In the genomic region with DNA sequence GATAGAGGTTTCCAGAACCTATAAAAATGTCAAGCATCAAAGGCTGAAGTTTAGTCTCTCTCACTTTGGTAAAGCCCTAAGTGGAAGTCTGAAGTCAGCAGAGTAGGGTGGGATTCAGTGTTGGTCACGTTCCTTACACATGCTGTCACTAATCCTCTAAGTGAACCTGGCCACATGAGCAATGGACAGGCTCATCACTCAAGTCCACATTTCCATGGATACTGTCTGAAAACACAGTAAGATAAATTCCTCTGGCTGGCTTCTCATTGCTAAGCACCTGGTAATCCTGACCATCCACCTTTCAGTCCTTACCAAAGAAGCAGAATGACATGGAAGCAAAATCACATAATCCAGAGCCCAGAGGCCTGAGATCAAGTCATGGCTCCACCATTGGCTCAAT, we compare ENCODE assay signal across 25 cellular contexts. TPM values are rescaled to one million over a fixed set of nuclear protein-coding genes. Genes with fewer than 3 reads are reported as not detected.
DNase-seq lines count a peak whose midpoint lies in the region; ATAC-seq, FAIRE-seq and TF ChIP-seq lines count a peak whose summit lies in the region.
"Had no signal": no experiment of that assay in that cellular context is flagged by ENCODE, and none has a peak within 500 bp of the region (broad histone marks: within the 10 kb centered on the region; RNA-seq: fewer than 3 reads in every experiment).

No MANE protein-coding gene starts in this region.

- H3K9me3 ChIP-seq in mesodermal cell (ENCODE audit: control insufficient read depth, low read length) (no peaks in the 10 kb centered on the region), ovary (no peaks in the 10 kb centered on the region), osteoblast (ENCODE audit: low read depth, low read length) (no peaks in the 10 kb centered on the region)
- H3K9me3 ChIP-seq: A549 had no signal

- peaks cover 8% of the 10 kb centered on the region for H3K27me3 ChIP-seq in bronchial epithelial cell (ENCODE audit: control insufficient read depth, insufficient read depth, low read length)
- no peaks in the 10 kb centered on the region for H3K27me3 ChIP-seq in ovary
- peaks cover 11% of the 10 kb centered on the region for H3K27me3 ChIP-seq in osteoblast (ENCODE audit: insufficient read depth, low read length)

- TF ChIP-seq CTCF in bronchial epithelial cell (IDR thresholded peaks at IDR 0.05; ENCODE audit: insufficient read depth, low read length, severe bottlenecking), result no peak
- TF ChIP-seq CTCF in ovary (IDR thresholded peaks at IDR 0.05), result no peak
- no peak for TF ChIP-seq CTCF in osteoblast (IDR thresholded peaks at IDR 0.05; ENCODE audit: extremely low read depth, low read depth, low read length)

- peak overlapping the region; percentile 57 for H3K27ac ChIP-seq in mesodermal cell (ENCODE audit: low read depth, low read length, severe bottlenecking)
- H3K27ac ChIP-seq in ovary, result no peak overlapping the region
- H3K27ac ChIP-seq in osteoblast (ENCODE audit: low read depth, low read length), result no peak overlapping the region
- H3K27ac ChIP-seq: A549, RWPE1 had no signal

- H3K79me2 ChIP-seq in osteoblast (ENCODE audit: insufficient read depth, low read length), result no peaks in the 10 kb centered on the region

- TF ChIP-seq POLR2A in ovary (IDR thresholded peaks at IDR 0.05), result no peak

- peak; percentile 90 for FAIRE-seq in bronchial epithelial cell (lab: Jason Lieb, UNC)
- FAIRE-seq: A549, GM12878 had no signal

- H3K36me3 ChIP-seq in bronchial epithelial cell (ENCODE audit: control insufficient read depth, insufficient read depth, low read length) (no peaks in the 10 kb centered on the region), mesodermal cell (ENCODE audit: control insufficient read depth, insufficient read depth, low read length) (no peaks in the 10 kb centered on the region), ovary (no peaks in the 10 kb centered on the region), osteoblast (ENCODE audit: insufficient read depth, low read length) (no peaks in the 10 kb centered on the region)

- no peak for TF ChIP-seq EP300 in ovary (IDR thresholded peaks at IDR 0.05)

- intact Hi-C loops in ovary (cut with DNase I), result no loop called here

- DNase-seq in HT-29 (ENCODE audit: low spot score) (peak; percentile 80), bronchial epithelial cell (ENCODE audit: low read depth) (no peak), ovary (no peak), medulla oblongata (ENCODE audit: extremely low spot score) (no peak), osteoblast (ENCODE audit: insufficient read length, low spot score, missing footprints) (no peak)
- DNase-seq: C1 segment of cervical spinal cord; CD4-positive, alpha-beta memory T cell; COR-L47; DMS53; GDM1; HCEC 1CT; MV-4-11; NCI-H1105 treated with DMSO at 0.1 percent for 48 hours; NCI-H2029; NCI-H446 treated with DMSO at 0.1 percent for 48 hours; NCI-H526; SHP77 had no signal

- ATAC-seq in GM18520 (IDR thresholded peaks at IDR 0.05; ENCODE audit: unreplicated experiment), result no peak
- ATAC-seq: A549, GM12878, GM23338, Panc1 had no signal

- no peak overlapping the region for H3K4me2 ChIP-seq in osteoblast (ENCODE audit: insufficient read depth, low read length)
- H3K4me2 ChIP-seq: A549 had no signal

- peaks cover 5% of the 10 kb centered on the region for H3K4me1 ChIP-seq in mesodermal cell (ENCODE audit: control insufficient read depth, insufficient read depth, low read length, poor library complexity, severe bottlenecking)
- H3K4me1 ChIP-seq in ovary (ENCODE audit: insufficient read depth), result peaks cover 9% of the 10 kb centered on the region
- no peaks in the 10 kb centered on the region for H3K4me1 ChIP-seq in osteoblast (ENCODE audit: insufficient read depth, low read length)
- H3K4me1 ChIP-seq: A549 had no signal

- no peaks in the 10 kb centered on the region for H4K20me1 ChIP-seq in osteoblast (ENCODE audit: insufficient read depth, low read length)

- H3K4me3 ChIP-seq in bronchial epithelial cell (ENCODE audit: low read depth, low read length) (no peak overlapping the region), mesodermal cell (ENCODE audit: extremely low read depth, insufficient read depth, low read length, poor library complexity, severe bottlenecking) (no peak overlapping the region), ovary (no peak overlapping the region), osteoblast (ENCODE audit: insufficient read depth, low read length) (no peak overlapping the region)
- H3K4me3 ChIP-seq: A549, GM12878, GM23338 had no signal

- no peak overlapping the region for H2AFZ ChIP-seq in osteoblast (ENCODE audit: low read length)
- H2AFZ ChIP-seq: GM23338 had no signal

- 75 to 100% methylated on average over 1 of the region's 1 CpG for WGBS in mesodermal cell (ENCODE audit: insufficient coverage in 2 of 2), 2 experiments
- WGBS in ovary, 3 donors, result 83 to 100% (median 94%) methylated on average over 1 of the region's 1 CpG

RNA-seq across cellular contexts. Expression of gene GNA14, which starts 43.8 kb away (rescaled TPM):
- total RNA-seq in HT-29 (2014; rRNA removed; shearing (Covaris generic)), result 3.2 and 3.4 TPM in 2 replicates
- not detected in 2 replicates for total RNA-seq in bronchial epithelial cell
- polyA plus RNA-seq in mesodermal cell (2013, experiment 1 of 2), result 8.8 TPM
- 7.7 TPM for polyA plus RNA-seq in mesodermal cell (2013, experiment 2 of 2)
- total RNA-seq in ovary, result 1 to 10 TPM; 4.9 to 9.9 (median 7.6) TPM
- polyA plus RNA-seq in ovary, result 1 to 10 TPM; 6.5 to 9.2 TPM
- total RNA-seq in osteoblast, result 0.59 and 0.72 TPM in 2 replicates
- total RNA-seq: CD4-positive, alpha-beta memory T cell; OCI-LY7 had no signal
- polyA plus RNA-seq: CD4-positive, alpha-beta memory T cell; GM12878 had no signal
